Comparison of ENCODE assay signal across 25 cellular contexts in genomic region chr5:145124806-145125205, GRCh38.
"Had no signal": no experiment of that assay in that cellular context is flagged by ENCODE, and none has a peak within 500 bp of the region (broad histone marks: within the 10 kb centered on the region; RNA-seq: fewer than 3 reads in every experiment).

No MANE protein-coding gene starts in this region.

- H3K27ac ChIP-seq: brain microvascular endothelial cell, cardiac muscle cell, RWPE1, SJCRH30, WERI-Rb-1 had no signal

- H3K36me3 ChIP-seq: brain microvascular endothelial cell, cardiac muscle cell, SJCRH30, WERI-Rb-1 had no signal

- H3K9ac ChIP-seq: SK-N-SH had no signal

- DNase-seq: activated CD4-positive, alpha-beta memory T cell treated with anti-CD3 and anti-CD28 coated beads, Interleukin-2, amount 10 ng/mL, durations not matched to agents 7 days and 5 days; activated CD4-positive, alpha-beta T cell treated with anti-CD3 and anti-CD28 coated beads for 36 hours; activated CD4-positive, alpha-beta T cell treated with anti-CD3 and anti-CD28 coated beads, Interleukin-2, amount 50 U/mL, for 1 hour; activated gamma-delta T cell; activated naive CD4-positive, alpha-beta T cell treated with anti-CD3 and anti-CD28 coated beads for 36 hours; activated T-cell treated with anti-CD3 and anti-CD28 coated beads for 4 hours; activated T-cell treated with anti-CD3 and anti-CD28 coated beads, Interleukin-2, amount 50 U/mL, for 48 hours; brain microvascular endothelial cell; NCI-H1105 treated with DMSO at 0.1 percent for 48 hours; NCI-H146; NCI-H187 treated with DMSO at 0.1 percent for 48 hours; NCI-H2081 treated with DMSO at 0.1 percent for 48 hours; NCI-H2227 treated with DMSO at 0.1 percent for 48 hours; NCI-H446 treated with DMSO at 0.1 percent for 48 hours; NCI-H524 treated with DMSO at 0.1 percent for 48 hours; NCI-H748 treated with DMSO at 0.1 percent for 48 hours; Right ventricle myocardium superior; SJCRH30; SK-N-SH; T-helper 1 cell; WERI-Rb-1 had no signal

- H3K27me3 ChIP-seq: brain microvascular endothelial cell, cardiac muscle cell had no signal

- H3K9me3 ChIP-seq: SJCRH30, SK-N-SH had no signal

- H3K4me3 ChIP-seq: cardiac muscle cell, SJCRH30 had no signal

- ATAC-seq: activated CD4-positive, alpha-beta T cell treated with anti-CD3 and anti-CD28 coated beads for 36 hours; activated T-helper 17 cell treated with anti-CD3 and anti-CD28 coated beads, Interleukin-2, amount 50 U/mL, for 72 hours; Panc1 had no signal

- H3K4me1 ChIP-seq: SJCRH30 had no signal

- H3K4me2 ChIP-seq: SK-N-SH had no signal
